ENCODE assay signal across 8 cellular contexts in genomic region chr5:42950466-42951168, GRCh38.
DNase-seq lines count a peak whose midpoint lies in the region; ATAC-seq, FAIRE-seq and TF ChIP-seq lines count a peak whose summit lies in the region.

No MANE protein-coding gene starts in this region.

- peak overlapping the region; percentile 91 to 98 (median 95) for H3K27ac Mint-ChIP-seq in CD14-positive monocyte
- peak overlapping the region; percentile 97 for H3K27ac Mint-ChIP-seq in activated T-helper 17 cell treated with anti-CD3 and anti-CD28 coated beads, Interleukin-2, amount 50 U/mL, for 72 hours

- H3K27me3 Mint-ChIP-seq in CD14-positive monocyte (ENCODE audit: low read depth in 3 of 3): peaks cover 16 to 36% (median 30%) of the 10 kb centered on the region in 3 donors
- H3K27me3 Mint-ChIP-seq in activated T-helper 17 cell treated with anti-CD3 and anti-CD28 coated beads, Interleukin-2, amount 50 U/mL, for 72 hours: no peaks in the 10 kb centered on the region

- H3K9me3 ChIP-seq in aorta (ENCODE audit: control insufficient read depth, low read length): peaks cover 14% of the 10 kb centered on the region

- peak; percentile 32 for ATAC-seq in GM19351 (IDR thresholded peaks at IDR 0.05; ENCODE audit: unreplicated experiment)
- ATAC-seq in HG03460 (IDR thresholded peaks at IDR 0.05; ENCODE audit: unreplicated experiment): peak; percentile 36
- ATAC-seq in activated T-helper 17 cell treated with anti-CD3 and anti-CD28 coated beads, Interleukin-2, amount 50 U/mL, for 72 hours (replicated peaks): peak; percentile 74
- peak; percentile 86 for ATAC-seq in aorta (ENCODE audit: low FRiP score)

- no peaks in the 10 kb centered on the region for H3K36me3 ChIP-seq in aorta (ENCODE audit: control insufficient read depth in 1 of 2, insufficient read depth in 2 of 2, low read length in 1 of 2)

- TF ChIP-seq CTCF in CD14-positive monocyte (IDR thresholded peaks at IDR 0.05): no peak

- peaks cover 17 to 32% (median 25%) of the 10 kb centered on the region in 7 donors for H3K9me3 Mint-ChIP-seq in CD14-positive monocyte
- no peaks in the 10 kb centered on the region for H3K9me3 Mint-ChIP-seq in activated T-helper 17 cell treated with anti-CD3 and anti-CD28 coated beads, Interleukin-2, amount 50 U/mL, for 72 hours

- H3K36me3 Mint-ChIP-seq in CD14-positive monocyte: peaks cover 5 to 12% of the 10 kb centered on the region in 2 donors
- peaks cover 4% of the 10 kb centered on the region for H3K36me3 Mint-ChIP-seq in activated T-helper 17 cell treated with anti-CD3 and anti-CD28 coated beads, Interleukin-2, amount 50 U/mL, for 72 hours (ENCODE audit: low read depth)

- H3K4me3 ChIP-seq in aorta (ENCODE audit: low read length in 2 of 2): peak overlapping the region; percentile 11 to 58

- 2 to 3% methylated on average over 36 of the region's 36 CpGs for WGBS in aorta, 2 donors

- peak overlapping the region in 1 of 2 donors; percentile 78 for H3K27ac ChIP-seq in aorta (ENCODE audit: low read depth in 1 of 2, low read length in 2 of 2)

- peak overlapping the region; percentile 91 to 95 for H3K4me3 Mint-ChIP-seq in CD14-positive monocyte
- H3K4me3 Mint-ChIP-seq in activated T-helper 17 cell treated with anti-CD3 and anti-CD28 coated beads, Interleukin-2, amount 50 U/mL, for 72 hours: peak overlapping the region; percentile 96

- no peaks in the 10 kb centered on the region for H3K27me3 ChIP-seq in aorta (ENCODE audit: control insufficient read depth in 1 of 2, insufficient read depth in 2 of 2, low read length in 1 of 2)

- DNase-seq in CD14-positive monocyte (ENCODE audit: low spot score) (peak; percentile 93), RPMI8226 (peak; percentile 88), frontal cortex (ENCODE audit: low spot score in 2 of 2) (peak; percentile 49 to 60), pulmonary artery endothelial cell (ENCODE audit: low read depth, low spot score) (peak; percentile 99), aorta (peak; percentile 88)

- no peaks in the 10 kb centered on the region for H3K4me1 ChIP-seq in aorta (ENCODE audit: control insufficient read depth in 1 of 2, insufficient read depth in 2 of 2, low read length in 2 of 2)

- H3K4me1 Mint-ChIP-seq in CD14-positive monocyte: peaks cover 40% of the 10 kb centered on the region
- H3K4me1 Mint-ChIP-seq in activated T-helper 17 cell treated with anti-CD3 and anti-CD28 coated beads, Interleukin-2, amount 50 U/mL, for 72 hours: peaks cover 12% of the 10 kb centered on the region

- intact Hi-C loops in CD14-positive monocyte (cut with micrococcal nuclease) (loop anchor here (2.0 to 5.0 kb wide), 5 partner anchors 42 to 242 kb away; partner anchors contain the start of genes ANXA2R (in 2 of the 2) and NIM1K (in 1 of the 2)), aorta (cut with DNase I) (loop anchor here in 1 of 2 donors (2.0 to 10.0 kb wide), 2 partner anchors 42 to 114 kb away; no protein-coding TSS in a partner anchor)

- FAIRE-seq in frontal cortex (lab: Jason Lieb, UNC): no peak

Comparison
In these comparisons a context has a peak if more than half of its experiments do, and no peak if none do; other contexts are left out.
1. ATAC-seq: peak in every context shown above with its lines; median percentile 86 in aorta; 74 in activated T-helper 17 cell treated with anti-CD3 and anti-CD28 coated beads, Interleukin-2, amount 50 U/mL, for 72 hours; 36 in HG03460; 32 in GM19351.